Comparison of ENCODE assay signal across 18 cellular contexts in genomic region chr1:4213599-4213998, GRCh38.
"Had no signal": no experiment of that assay in that cellular context is flagged by ENCODE, and none has a peak within 500 bp of the region (broad histone marks: within the 10 kb centered on the region; RNA-seq: fewer than 3 reads in every experiment).

No MANE protein-coding gene starts in this region.

- H3K27me3 ChIP-seq: colonic mucosa, hepatocyte had no signal

- H3K4me1 Mint-ChIP-seq: mesothelial cell of epicardium, natural killer cell had no signal

- H3K4me1 ChIP-seq: colonic mucosa, psoas muscle had no signal

- H3K36me3 Mint-ChIP-seq: mesothelial cell of epicardium, natural killer cell had no signal

- H3K27ac Mint-ChIP-seq: mesothelial cell of epicardium, natural killer cell had no signal

- H3K4me3 Mint-ChIP-seq: mesothelial cell of epicardium, natural killer cell had no signal

- H3K9me3 ChIP-seq: colonic mucosa, psoas muscle had no signal

- H3K27ac ChIP-seq: colonic mucosa, hepatocyte, psoas muscle had no signal

- DNase-seq: colonic mucosa; dermis blood vessel endothelial cell; erythroblast; foreskin melanocyte; head of caudate nucleus; kidney; left colon; mammary epithelial cell; natural killer cell; psoas muscle; retina; small intestine; stimulated activated CD4-positive, alpha-beta T cell treated with anti-CD3 and anti-CD28 coated beads, Interleukin-12 subunit alpha, Interleukin-12 subunit beta, amount 100 ng/mL, for 4 hours; stimulated activated naive CD4-positive, alpha-beta T cell treated with Interleukin-2 at 50 U/mL for 16 hours; trophoblast cell had no signal

- ATAC-seq: left colon, natural killer cell, psoas muscle had no signal

- H3K9me3 Mint-ChIP-seq: natural killer cell had no signal

- H3K4me3 ChIP-seq: colonic mucosa, hepatocyte, psoas muscle had no signal

- FAIRE-seq: endothelial cell of umbilical vein, kidney, small intestine had no signal

- H3K4me2 ChIP-seq: hepatocyte had no signal

- H3K36me3 ChIP-seq: colonic mucosa had no signal

- H3K79me2 ChIP-seq: hepatocyte had no signal
